In genomic region chr10:116353817-116354216, GRCh38 we compare ENCODE assay signal across 23 cellular contexts. TPM values are rescaled to one million over a fixed set of nuclear protein-coding genes. Genes with fewer than 3 reads are reported as not detected.
"Had no signal": no experiment of that assay in that cellular context is flagged by ENCODE, and none has a peak within 500 bp of the region (broad histone marks: within the 10 kb centered on the region; RNA-seq: fewer than 3 reads in every experiment).

No MANE protein-coding gene starts in this region.

- DNase-seq: IMR-90, Karpas-422, KG1, MM.1S, NCI-H1092 treated with DMSO at 0.1 percent for 48 hours, NCI-H1436, NCI-H1694, NCI-H187 treated with DMSO at 0.1 percent for 48 hours, NCI-H2029 treated with DMSO at 0.1 percent for 48 hours, NCI-H2107, NCI-H226, NCI-H446, NCI-H510A, NCI-H524 treated with DMSO at 0.1 percent for 48 hours, NCI-H69, NCI-H774, RPMI8226, SHP77 treated with DMSO at 0.1 percent for 48 hours, SJCRH30 had no signal

- H3K4me1 ChIP-seq: SJCRH30 had no signal

- H3K27ac ChIP-seq: SJCRH30 had no signal

- H3K27me3 ChIP-seq: SJCRH30 had no signal

- ATAC-seq: HepG2, Right ventricle myocardium inferior, SK-N-SH treated with all-trans-retinoic acid at 6 μM for 48 hours had no signal

- H3K4me3 ChIP-seq: SJCRH30 had no signal

- H3K9me3 ChIP-seq: SJCRH30 had no signal

- H3K36me3 ChIP-seq: SJCRH30 had no signal

RNA-seq across cellular contexts. Expression of gene CCDC172, which starts 29.6 kb away (rescaled TPM):
- total RNA-seq: HepG2, HT1080, IMR-90, Right ventricle myocardium inferior, SJCRH30 had no signal
- polyA plus RNA-seq: HepG2, IMR-90 had no signal
